30 cellular contexts compared by ENCODE assay signal in the genomic region with DNA sequence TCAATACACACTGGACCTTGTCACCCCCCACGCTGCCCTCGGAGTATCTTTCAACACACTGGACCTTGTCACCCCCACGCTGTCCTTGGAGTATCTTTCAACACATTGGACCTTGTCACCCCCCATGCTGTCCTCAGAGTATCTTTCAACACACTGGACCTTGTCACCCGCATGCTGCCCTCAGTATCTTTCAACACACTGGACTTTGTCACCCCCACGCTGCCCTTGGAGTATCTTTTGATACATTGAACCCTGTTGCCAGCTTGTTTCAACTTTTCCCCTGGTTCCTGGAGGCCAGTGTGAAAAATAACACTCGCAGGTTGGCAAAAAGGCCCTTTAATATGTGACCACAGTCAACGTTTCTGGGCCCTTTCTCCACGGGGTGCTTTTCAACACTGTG.
"Had no signal": no experiment of that assay in that cellular context is flagged by ENCODE, and none has a peak within 500 bp of the region (broad histone marks: within the 10 kb centered on the region; RNA-seq: fewer than 3 reads in every experiment).

No MANE protein-coding gene starts in this region.

- H3K9me3 Mint-ChIP-seq: activated B cell treated with CpG ODN at 0.5 μM for 24 hours; activated T-cell treated with anti-CD3 and anti-CD28 coated beads, Interleukin-2, amount 50 U/mL, for 4 hours had no signal

- H3K4me1 Mint-ChIP-seq: activated B cell treated with CpG ODN at 0.5 μM for 24 hours; activated T-helper 17 cell treated with anti-CD3 and anti-CD28 coated beads, Interleukin-2, amount 50 U/mL, for 72 hours; T-helper 17 cell had no signal

- H3K27ac ChIP-seq: brain microvascular endothelial cell, colonic mucosa, esophagus muscularis mucosa, foreskin keratinocyte, gastrocnemius medialis, WERI-Rb-1 had no signal

- FAIRE-seq: astrocyte, endometrium had no signal

- H3K27ac Mint-ChIP-seq: activated B cell treated with CpG ODN at 0.5 μM for 24 hours; activated CD8-positive, alpha-beta T cell treated with anti-CD3 and anti-CD28 coated beads for 36 hours; activated naive CD8-positive, alpha-beta T cell; activated T-helper 17 cell treated with anti-CD3 and anti-CD28 coated beads, Interleukin-2, amount 50 U/mL, for 72 hours; T-helper 17 cell; T-helper 2 cell treated with Interferon-gamma antibody and Interleukin-4, amounts not matched to agents 5 μg/mL and 100 μg/mL, for 36 hours had no signal

- ATAC-seq: activated CD4-positive, CD25-positive, alpha-beta regulatory T cell treated with anti-CD3 and anti-CD28 coated beads, Interleukin-2, amount 50 U/mL, for 24 hours; activated CD8-positive, alpha-beta T cell treated with anti-CD3 and anti-CD28 coated beads for 36 hours; activated T-cell treated with anti-CD3 and anti-CD28 coated beads, Interleukin-2, amount 50 U/mL, for 4 hours; activated T-helper 17 cell treated with anti-CD3 and anti-CD28 coated beads, Interleukin-2, amount 50 U/mL, for 72 hours; foreskin keratinocyte; gastrocnemius medialis; T-helper 17 cell had no signal

- H3K27me3 ChIP-seq: brain microvascular endothelial cell, colonic mucosa, foreskin keratinocyte had no signal

- DNase-seq: activated B cell treated with CpG ODN at 0.5 μM for 24 hours; activated CD4-positive, alpha-beta T cell treated with anti-CD3 and anti-CD28 coated beads for 48 hours; activated CD4-positive, alpha-beta T cell treated with anti-CD3 and anti-CD28 coated beads, Interleukin-2, amount 50 U/mL, for 1 hour; activated CD4-positive, alpha-beta T cell treated with anti-CD3 and anti-CD28 coated beads, Interleukin-2, amount 50 U/mL, for 48 hours; activated CD8-positive, alpha-beta memory T cell treated with anti-CD3 and anti-CD28 coated beads for 24 hours; activated CD8-positive, alpha-beta T cell treated with anti-CD3 and anti-CD28 coated beads for 36 hours; activated effector memory CD4-positive, alpha-beta T cell treated with Interleukin-2 at 50 U/mL for 16 hours; activated gamma-delta T cell treated with Interleukin-2 at 50 U/mL for 16 hours; activated naive CD4-positive, alpha-beta T cell treated with anti-CD3 and anti-CD28 coated beads, Interleukin-2, amount 50 U/mL, for 16 hours; activated naive CD4-positive, alpha-beta T cell treated with Interleukin-2 at 50 U/mL for 16 hours; activated T-cell treated with anti-CD3 and anti-CD28 coated beads, Interleukin-2, amount 50 U/mL, for 4 hours; amniotic stem cell; anterior cingulate cortex; brain microvascular endothelial cell; caudate nucleus; colonic mucosa; effector CD8-positive, alpha-beta T cell; foreskin keratinocyte; gastrocnemius medialis; T-helper 1 cell; T-helper 17 cell; T1000; WERI-Rb-1 had no signal

- H3K27me3 Mint-ChIP-seq: activated B cell treated with CpG ODN at 0.5 μM for 24 hours; activated CD8-positive, alpha-beta T cell treated with anti-CD3 and anti-CD28 coated beads for 36 hours had no signal

- H3K4me3 ChIP-seq: colonic mucosa, esophagus muscularis mucosa, gastrocnemius medialis had no signal

- H3K9me3 ChIP-seq: colonic mucosa, gastrocnemius medialis had no signal

- H3K4me1 ChIP-seq: colonic mucosa, esophagus muscularis mucosa, foreskin keratinocyte, gastrocnemius medialis had no signal

- H3K36me3 ChIP-seq: brain microvascular endothelial cell, colonic mucosa, esophagus muscularis mucosa, gastrocnemius medialis, WERI-Rb-1 had no signal

- H3K4me3 Mint-ChIP-seq: activated B cell treated with CpG ODN at 0.5 μM for 24 hours; activated CD8-positive, alpha-beta T cell treated with anti-CD3 and anti-CD28 coated beads for 36 hours; activated naive CD8-positive, alpha-beta T cell; activated T-cell treated with anti-CD3 and anti-CD28 coated beads, Interleukin-2, amount 50 U/mL, for 4 hours; activated T-helper 17 cell treated with anti-CD3 and anti-CD28 coated beads, Interleukin-2, amount 50 U/mL, for 72 hours; T-helper 17 cell; T-helper 2 cell treated with Interferon-gamma antibody and Interleukin-4, amounts not matched to agents 5 μg/mL and 100 μg/mL, for 36 hours had no signal
